In genomic region chr16:75462804-75463203, GRCh38 we compare ENCODE assay signal across 9 cellular contexts. TPM values are rescaled to one million over a fixed set of nuclear protein-coding genes. Genes with fewer than 3 reads are reported as not detected.
DNase-seq lines count a peak whose midpoint lies in the region; ATAC-seq and TF ChIP-seq lines count a peak whose summit lies in the region.
"Had no signal": no experiment of that assay in that cellular context is flagged by ENCODE, and none has a peak within 500 bp of the region (broad histone marks: within the 10 kb centered on the region; RNA-seq: fewer than 3 reads in every experiment).

No MANE protein-coding gene starts in this region.

- peaks cover 0 to 3% (median 0%) of the 10 kb centered on the region in 3 experiments for H3K36me3 ChIP-seq in naive thymus-derived CD4-positive, alpha-beta T cell (ENCODE audit: control insufficient read depth in 2 of 3, insufficient read depth in 3 of 3, low read length in 3 of 3)

- ATAC-seq in HG02973 (IDR thresholded peaks at IDR 0.05; ENCODE audit: unreplicated experiment): peak; percentile 33
- peak; percentile 7 for ATAC-seq in naive thymus-derived CD4-positive, alpha-beta T cell

- intact Hi-C loops in naive thymus-derived CD4-positive, alpha-beta T cell (cut with micrococcal nuclease): loop anchor here (2.0 to 10.0 kb wide), 8 partner anchors 41 to 1729 kb away; partner anchors contain the start of genes ADAT1 (in 1 of the 2), GLG1 (in 1 of the 2), MON1B (in 1 of the 2) and PSMD7 (in 1 of the 2)

- peak overlapping the region; percentile 93 for H3K27ac ChIP-seq in naive thymus-derived CD4-positive, alpha-beta T cell (ENCODE audit: low read depth, low read length)

- H3K36me3 Mint-ChIP-seq in activated naive CD8-positive, alpha-beta T cell: peaks cover 8% of the 10 kb centered on the region
- H3K36me3 Mint-ChIP-seq in naive thymus-derived CD4-positive, alpha-beta T cell: peaks cover 0 to 7% (median 4%) of the 10 kb centered on the region in 5 donors

- TF ChIP-seq CTCF in GM12864 (IDR thresholded peaks at IDR 0.05; ENCODE audit: low read depth, low read length, missing control alignments): no peak

- no peaks in the 10 kb centered on the region for H3K27me3 ChIP-seq in naive thymus-derived CD4-positive, alpha-beta T cell (ENCODE audit: control insufficient read depth in 2 of 2, insufficient read depth in 2 of 2, low read length in 2 of 2)

- no peak for DNase-seq in GM12864 (ENCODE audit: low read depth)
- DNase-seq in naive thymus-derived CD4-positive, alpha-beta T cell: peak in 6 of 9 donors; percentile 25 to 51 (median 40)
- no peak for DNase-seq in activated effector memory CD4-positive, alpha-beta T cell treated with Interleukin-2 at 50 U/mL for 16 hours
- no peak for DNase-seq in COLO668 (lab: John Stamatoyannopoulos, UW; ENCODE audit: unreplicated experiment)
- DNase-seq in NCI-H2196 (lab: John Stamatoyannopoulos, UW; ENCODE audit: unreplicated experiment): no peak
- DNase-seq in stimulated activated CD8-positive, alpha-beta memory T cell treated with anti-CD3 and anti-CD28 coated beads, Interleukin-4, amount 100 ng/mL, for 48 hours: no peak

- CTCF ChIA-PET in naive thymus-derived CD4-positive, alpha-beta T cell (lab: Charles Lee): no interaction called here

- peaks cover 55% of the 10 kb centered on the region for H3K4me1 Mint-ChIP-seq in activated naive CD8-positive, alpha-beta T cell (ENCODE audit: low read depth)
- peaks cover 41 to 64% (median 55%) of the 10 kb centered on the region in 7 donors for H3K4me1 Mint-ChIP-seq in naive thymus-derived CD4-positive, alpha-beta T cell

- H3K4me3 ChIP-seq in GM12864 (ENCODE audit: low read depth, low read length): peak overlapping the region; percentile 98
- peak overlapping the region; percentile 93 for H3K4me3 ChIP-seq in naive thymus-derived CD4-positive, alpha-beta T cell (ENCODE audit: low read length)

- no peaks in the 10 kb centered on the region for H3K9me3 Mint-ChIP-seq in activated naive CD8-positive, alpha-beta T cell (ENCODE audit: low read depth)
- no peaks in the 10 kb centered on the region for H3K9me3 Mint-ChIP-seq in naive thymus-derived CD4-positive, alpha-beta T cell

- H3K9me3 ChIP-seq in naive thymus-derived CD4-positive, alpha-beta T cell (ENCODE audit: control insufficient read depth in 2 of 3, low read length in 3 of 3): no peaks in the 10 kb centered on the region

- POLR2A ChIA-PET in naive thymus-derived CD4-positive, alpha-beta T cell (lab: Charles Lee): interaction anchor here (1.1 to 2.8 kb wide), 3 partner anchors 29 to 185 kb away, joined by 3 to 25 read pairs (median 14); partner anchors contain the start of genes CFDP1, KARS1 and TERF2IP

- no peaks in the 10 kb centered on the region for H3K27me3 Mint-ChIP-seq in activated naive CD8-positive, alpha-beta T cell
- H3K27me3 Mint-ChIP-seq in naive thymus-derived CD4-positive, alpha-beta T cell: peaks cover 0 to 5% (median 0%) of the 10 kb centered on the region in 5 donors

- peaks cover 26 to 31% of the 10 kb centered on the region in 2 donors for H3K4me1 ChIP-seq in naive thymus-derived CD4-positive, alpha-beta T cell (ENCODE audit: control insufficient read depth in 2 of 2, insufficient read depth in 2 of 2, low read length in 2 of 2)

- peak overlapping the region; percentile 89 for H3K4me3 Mint-ChIP-seq in activated naive CD8-positive, alpha-beta T cell
- H3K4me3 Mint-ChIP-seq in naive thymus-derived CD4-positive, alpha-beta T cell: peak overlapping the region; percentile 86 to 98 (median 92)

- H3K27ac Mint-ChIP-seq in activated naive CD8-positive, alpha-beta T cell: peak overlapping the region; percentile 79
- peak overlapping the region; percentile 61 to 93 (median 88) for H3K27ac Mint-ChIP-seq in naive thymus-derived CD4-positive, alpha-beta T cell

RNA-seq across cellular contexts. Expression of gene TMEM170A, which starts 1.7 kb away (rescaled TPM):
- 10 to 100 TPM; 31.0 to 50.9 (median 46.6) TPM for total RNA-seq in naive thymus-derived CD4-positive, alpha-beta T cell
- polyA plus RNA-seq in naive thymus-derived CD4-positive, alpha-beta T cell: 10 to 100 TPM; 33.4 to 34.7 TPM

RNA-seq across cellular contexts. Expression of gene CFDP1, which starts 29.5 kb away (rescaled TPM):
- total RNA-seq in naive thymus-derived CD4-positive, alpha-beta T cell: 10 to 100 TPM; 34.9 to 41.4 (median 39.4) TPM
- 10 to 100 TPM; 36.6 to 42.1 TPM for polyA plus RNA-seq in naive thymus-derived CD4-positive, alpha-beta T cell

RNA-seq across cellular contexts. Expression of gene CHST6, which starts 32.4 kb away (rescaled TPM):
- under 1 TPM in 3 of 5 experiments, not detected in 2; 0.05 to 0.14 (median 0.11) TPM for total RNA-seq in naive thymus-derived CD4-positive, alpha-beta T cell
- polyA plus RNA-seq in naive thymus-derived CD4-positive, alpha-beta T cell: not detected
- total RNA-seq: subcutaneous adipose tissue had no signal

Comparison
In these comparisons a context has a peak if more than half of its experiments do, and no peak if none do; other contexts are left out.
1. DNase-seq: peak in naive thymus-derived CD4-positive, alpha-beta T cell (6 of 9); none in GM12864 (single experiment), activated effector memory CD4-positive, alpha-beta T cell treated with Interleukin-2 at 50 U/mL for 16 hours (single experiment), COLO668 (single experiment), NCI-H2196 (single experiment) and stimulated activated CD8-positive, alpha-beta memory T cell treated with anti-CD3 and anti-CD28 coated beads, Interleukin-4, amount 100 ng/mL, for 48 hours (single experiment).